In genomic region chr6:27556406-27556805, GRCh38 we compare ENCODE assay signal across 15 cellular contexts.
DNase-seq lines count a peak whose midpoint lies in the region; ATAC-seq and TF ChIP-seq lines count a peak whose summit lies in the region.
"Had no signal": no experiment of that assay in that cellular context is flagged by ENCODE, and none has a peak within 500 bp of the region (broad histone marks: within the 10 kb centered on the region; RNA-seq: fewer than 3 reads in every experiment).

No MANE protein-coding gene starts in this region.

- H3K36me3 ChIP-seq in Karpas-422 (ENCODE audit: insufficient read depth, low read length) (no peaks in the 10 kb centered on the region), mesendoderm (ENCODE audit: control insufficient read depth, insufficient read depth, low read length) (no peaks in the 10 kb centered on the region), vagina (no peaks in the 10 kb centered on the region)
- H3K36me3 ChIP-seq in naive thymus-derived CD4-positive, alpha-beta T cell (ENCODE audit: control insufficient read depth in 2 of 3, insufficient read depth in 3 of 3, low read length in 3 of 3): no peaks in the 10 kb centered on the region
- H3K36me3 ChIP-seq: BLaER1 treated with 17β-estradiol and CSF1 and Interleukin-3, amounts not matched to agents 10 nM and 100 nM had no signal

- no peak overlapping the region for H3K27ac Mint-ChIP-seq in naive thymus-derived CD4-positive, alpha-beta T cell
- H3K27ac Mint-ChIP-seq: CD4-positive, alpha-beta T cell; H9 had no signal

- H3K36me3 Mint-ChIP-seq in naive thymus-derived CD4-positive, alpha-beta T cell: peaks cover 0 to 20% (median 0%) of the 10 kb centered on the region in 5 donors

- H2BK5ac ChIP-seq in mesendoderm (ENCODE audit: low read length): no peak overlapping the region

- TF ChIP-seq CTCF in C4-2B (conservative IDR thresholded peaks at IDR 0.05) (no peak), VCaP (conservative IDR thresholded peaks at IDR 0.05) (no peak), vagina (IDR thresholded peaks at IDR 0.05) (no peak)

- peaks cover 5 to 17% (median 6%) of the 10 kb centered on the region in 7 donors for H3K4me1 Mint-ChIP-seq in naive thymus-derived CD4-positive, alpha-beta T cell

- no peak overlapping the region for H2AFZ ChIP-seq in Karpas-422 (ENCODE audit: low read length)

- peaks cover 81 to 93% (median 86%) of the 10 kb centered on the region in 5 donors for H3K27me3 Mint-ChIP-seq in naive thymus-derived CD4-positive, alpha-beta T cell

- peaks cover 6% of the 10 kb centered on the region for H3K4me1 ChIP-seq in Karpas-422 (ENCODE audit: low read length)
- H3K4me1 ChIP-seq in mesendoderm (ENCODE audit: control insufficient read depth, low read depth, low read length): no peaks in the 10 kb centered on the region
- no peaks in the 10 kb centered on the region for H3K4me1 ChIP-seq in naive thymus-derived CD4-positive, alpha-beta T cell (ENCODE audit: control insufficient read depth in 2 of 2, insufficient read depth in 2 of 2, low read length in 2 of 2)
- no peaks in the 10 kb centered on the region for H3K4me1 ChIP-seq in vagina
- H3K4me1 ChIP-seq: BLaER1 treated with 17β-estradiol and CSF1 and Interleukin-3, amounts not matched to agents 10 nM and 100 nM had no signal

- DNase-seq in Karpas-422: peak; percentile 29
- peak; percentile 36 for DNase-seq in mesendoderm
- no peak for DNase-seq in naive thymus-derived CD4-positive, alpha-beta T cell
- no peak for DNase-seq in vagina (ENCODE audit: extremely low spot score in 2 of 2)
- no peak for DNase-seq in left cardiac atrium
- DNase-seq: ACHN; Calu3; CD4-positive, alpha-beta T cell; DMS 273 treated with DMSO at 0.1 percent for 48 hours; GOT3; H9 had no signal

- peak overlapping the region; percentile 54 for H3K27ac ChIP-seq in C4-2B
- no peak overlapping the region for H3K27ac ChIP-seq in Karpas-422 (ENCODE audit: low read length)
- H3K27ac ChIP-seq in VCaP: peak overlapping the region; percentile 49
- no peak overlapping the region for H3K27ac ChIP-seq in mesendoderm (ENCODE audit: low read depth, low read length)
- H3K27ac ChIP-seq in naive thymus-derived CD4-positive, alpha-beta T cell (ENCODE audit: low read depth, low read length): no peak overlapping the region
- no peak overlapping the region for H3K27ac ChIP-seq in vagina
- H3K27ac ChIP-seq: BLaER1 treated with 17β-estradiol and CSF1 and Interleukin-3, amounts not matched to agents 10 nM and 100 nM had no signal

- peaks cover 0 to 74% (median 28%) of the 10 kb centered on the region in 11 donors for H3K9me3 Mint-ChIP-seq in naive thymus-derived CD4-positive, alpha-beta T cell
- H3K9me3 Mint-ChIP-seq: H9 had no signal

- no peak overlapping the region for H3K4me3 Mint-ChIP-seq in naive thymus-derived CD4-positive, alpha-beta T cell
- H3K4me3 Mint-ChIP-seq: CD4-positive, alpha-beta T cell; H9 had no signal

- H2BK120ac ChIP-seq in mesendoderm (ENCODE audit: low read depth, low read length): no peak overlapping the region

- no peak overlapping the region for H3K9ac ChIP-seq in Karpas-422 (ENCODE audit: low read length)
- H3K9ac ChIP-seq in mesendoderm (ENCODE audit: low read length): no peak overlapping the region
- H3K9ac ChIP-seq: BLaER1 treated with 17β-estradiol and CSF1 and Interleukin-3, amounts not matched to agents 10 nM and 100 nM had no signal

- no peaks in the 10 kb centered on the region for H3K27me3 ChIP-seq in Karpas-422 (ENCODE audit: low read length)
- no peaks in the 10 kb centered on the region for H3K27me3 ChIP-seq in mesendoderm (ENCODE audit: insufficient read depth, low read length, poor library complexity)
- peaks cover 0 to 13% of the 10 kb centered on the region in 2 donors for H3K27me3 ChIP-seq in naive thymus-derived CD4-positive, alpha-beta T cell (ENCODE audit: control insufficient read depth in 2 of 2, insufficient read depth in 2 of 2, low read length in 2 of 2)
- no peaks in the 10 kb centered on the region for H3K27me3 ChIP-seq in vagina
- H3K27me3 ChIP-seq: BLaER1 treated with 17β-estradiol and CSF1 and Interleukin-3, amounts not matched to agents 10 nM and 100 nM had no signal

- no peak overlapping the region for H2BK15ac ChIP-seq in mesendoderm (replicated peaks; ENCODE audit: low read depth)

- no peak for ATAC-seq in naive thymus-derived CD4-positive, alpha-beta T cell
- no peak for ATAC-seq in left cardiac atrium
- ATAC-seq: GM12878 had no signal

- CTCF ChIA-PET in naive thymus-derived CD4-positive, alpha-beta T cell (lab: Charles Lee): no interaction called here

- POLR2A ChIA-PET in naive thymus-derived CD4-positive, alpha-beta T cell (lab: Charles Lee): no interaction called here

- H3K79me2 ChIP-seq in Karpas-422 (ENCODE audit: low read length) (no peaks in the 10 kb centered on the region), mesendoderm (ENCODE audit: control insufficient read depth, insufficient read depth, low read length) (no peaks in the 10 kb centered on the region)

- H3K23ac ChIP-seq in mesendoderm (ENCODE audit: low read length): no peak overlapping the region

- H3K9me3 ChIP-seq in Karpas-422 (ENCODE audit: low read length): no peaks in the 10 kb centered on the region
- H3K9me3 ChIP-seq in naive thymus-derived CD4-positive, alpha-beta T cell (ENCODE audit: control insufficient read depth in 2 of 3, low read length in 3 of 3): peaks cover 0 to 8% (median 0%) of the 10 kb centered on the region in 3 experiments
- H3K9me3 ChIP-seq in vagina: no peaks in the 10 kb centered on the region

- no CpG with 5 or more reads among the region's 4 CpGs for WGBS in mesendoderm (ENCODE audit: extremely low coverage, insufficient coverage, low lambda C conversion rate)

- no peak for TF ChIP-seq POLR2A in vagina (IDR thresholded peaks at IDR 0.05)

- no peak overlapping the region for H3K56ac ChIP-seq in mesendoderm (ENCODE audit: low read length)

- no peaks in the 10 kb centered on the region for H3K79me1 ChIP-seq in mesendoderm (ENCODE audit: low read length)

- H3K18ac ChIP-seq in mesendoderm (ENCODE audit: low read length): no peak overlapping the region

- H3K4me3 ChIP-seq in Karpas-422 (ENCODE audit: low read length) (no peak overlapping the region), mesendoderm (ENCODE audit: low read length) (no peak overlapping the region), vagina (no peak overlapping the region)
- H3K4me3 ChIP-seq in naive thymus-derived CD4-positive, alpha-beta T cell (ENCODE audit: low read length): no peak overlapping the region
- H3K4me3 ChIP-seq: BLaER1 treated with 17β-estradiol and CSF1 and Interleukin-3, amounts not matched to agents 10 nM and 100 nM; GM12878 had no signal

- H4K20me1 ChIP-seq in Karpas-422 (ENCODE audit: insufficient read depth, low read depth, low read length): no peaks in the 10 kb centered on the region
- H4K20me1 ChIP-seq: BLaER1 treated with 17β-estradiol and CSF1 and Interleukin-3, amounts not matched to agents 10 nM and 100 nM had no signal

- no peak overlapping the region for H2AK5ac ChIP-seq in mesendoderm (ENCODE audit: low read length)

- H4K8ac ChIP-seq in mesendoderm (ENCODE audit: low read depth, low read length): no peak overlapping the region

- no peak overlapping the region for H3K4me2 ChIP-seq in Karpas-422 (ENCODE audit: low read depth, low read length, poor library complexity, severe bottlenecking)
- no peak overlapping the region for H3K4me2 ChIP-seq in mesendoderm (ENCODE audit: low read length)
- H3K4me2 ChIP-seq: BLaER1 treated with 17β-estradiol and CSF1 and Interleukin-3, amounts not matched to agents 10 nM and 100 nM had no signal

- no peak overlapping the region for H4K5ac ChIP-seq in mesendoderm (ENCODE audit: low read length)

- intact Hi-C loops in naive thymus-derived CD4-positive, alpha-beta T cell (cut with micrococcal nuclease): loop anchor here in 1 of 2 donors (2.0 to 10.0 kb wide), 4 partner anchors 36 to 1258 kb away; no protein-coding TSS in a partner anchor
- intact Hi-C loops in vagina (cut with DNase I): no loop called here
- intact Hi-C loops in left cardiac atrium (cut with DNase I): no loop called here

- H3K4ac ChIP-seq in mesendoderm (ENCODE audit: low read depth, low read length): no peak overlapping the region

- H3K9me2 ChIP-seq in Karpas-422 (replicated peaks; ENCODE audit: insufficient read depth, low read length): no peaks in the 10 kb centered on the region

Comparison
In these comparisons a context has a peak if more than half of its experiments do, and no peak if none do; other contexts are left out.
1. H3K27ac ChIP-seq: peak in C4-2B (single experiment) and VCaP (single experiment); none in Karpas-422 (single experiment), mesendoderm (single experiment), naive thymus-derived CD4-positive, alpha-beta T cell (single experiment) and vagina (single experiment).
2. DNase-seq: peak in Karpas-422 (single experiment) and mesendoderm (single experiment); none in naive thymus-derived CD4-positive, alpha-beta T cell (0 of 9), vagina (0 of 2) and left cardiac atrium (single experiment).